ENCODE assay signal across 1 cellular context in the genomic region with DNA sequence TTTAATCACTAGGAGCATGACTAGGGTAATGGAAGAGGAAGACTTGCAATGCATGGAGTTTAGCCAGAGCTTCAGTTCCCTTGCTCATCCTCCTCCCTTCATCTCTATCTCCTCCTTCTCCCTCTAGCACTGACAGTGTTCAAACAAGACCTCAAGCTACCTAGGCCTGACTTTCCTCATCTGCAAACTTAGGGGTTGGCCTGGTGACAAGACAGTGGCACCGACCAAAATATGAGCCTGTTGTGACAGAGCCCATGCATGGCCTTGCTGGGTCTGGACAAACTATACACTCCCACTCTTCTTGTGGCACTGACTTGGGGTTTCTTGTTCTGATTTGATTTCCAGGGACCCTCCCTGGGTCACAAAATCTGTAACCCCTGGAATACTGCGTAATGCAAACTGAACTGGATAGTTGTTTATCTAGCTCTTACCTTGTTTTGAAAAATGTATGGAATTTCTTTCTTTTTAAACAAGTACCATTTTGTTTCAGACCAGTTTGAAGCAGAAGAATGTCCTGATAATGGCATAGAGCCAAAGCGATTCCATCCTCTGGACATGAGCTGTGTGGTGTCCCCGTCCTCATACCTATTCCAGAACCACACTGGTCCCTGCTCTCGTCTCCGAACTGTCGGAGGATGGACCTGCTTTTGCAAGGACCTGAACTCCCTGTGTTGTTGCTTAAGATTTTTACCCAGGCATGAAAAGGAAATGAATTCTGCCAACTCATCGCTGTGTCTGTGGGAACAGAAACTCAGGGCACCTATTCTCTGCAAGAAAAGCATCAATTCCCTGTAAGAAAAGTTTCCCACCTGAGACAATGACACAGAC.
TF ChIP-seq lines count a peak whose summit lies in the region.

No MANE protein-coding gene starts in this region.

TF ChIP-seq in GM23338, 12 proteins besides CTCF, POLR2A, EP300 and RAD21 (continued from another document):
- TF ChIP-seq, protein P1, sequence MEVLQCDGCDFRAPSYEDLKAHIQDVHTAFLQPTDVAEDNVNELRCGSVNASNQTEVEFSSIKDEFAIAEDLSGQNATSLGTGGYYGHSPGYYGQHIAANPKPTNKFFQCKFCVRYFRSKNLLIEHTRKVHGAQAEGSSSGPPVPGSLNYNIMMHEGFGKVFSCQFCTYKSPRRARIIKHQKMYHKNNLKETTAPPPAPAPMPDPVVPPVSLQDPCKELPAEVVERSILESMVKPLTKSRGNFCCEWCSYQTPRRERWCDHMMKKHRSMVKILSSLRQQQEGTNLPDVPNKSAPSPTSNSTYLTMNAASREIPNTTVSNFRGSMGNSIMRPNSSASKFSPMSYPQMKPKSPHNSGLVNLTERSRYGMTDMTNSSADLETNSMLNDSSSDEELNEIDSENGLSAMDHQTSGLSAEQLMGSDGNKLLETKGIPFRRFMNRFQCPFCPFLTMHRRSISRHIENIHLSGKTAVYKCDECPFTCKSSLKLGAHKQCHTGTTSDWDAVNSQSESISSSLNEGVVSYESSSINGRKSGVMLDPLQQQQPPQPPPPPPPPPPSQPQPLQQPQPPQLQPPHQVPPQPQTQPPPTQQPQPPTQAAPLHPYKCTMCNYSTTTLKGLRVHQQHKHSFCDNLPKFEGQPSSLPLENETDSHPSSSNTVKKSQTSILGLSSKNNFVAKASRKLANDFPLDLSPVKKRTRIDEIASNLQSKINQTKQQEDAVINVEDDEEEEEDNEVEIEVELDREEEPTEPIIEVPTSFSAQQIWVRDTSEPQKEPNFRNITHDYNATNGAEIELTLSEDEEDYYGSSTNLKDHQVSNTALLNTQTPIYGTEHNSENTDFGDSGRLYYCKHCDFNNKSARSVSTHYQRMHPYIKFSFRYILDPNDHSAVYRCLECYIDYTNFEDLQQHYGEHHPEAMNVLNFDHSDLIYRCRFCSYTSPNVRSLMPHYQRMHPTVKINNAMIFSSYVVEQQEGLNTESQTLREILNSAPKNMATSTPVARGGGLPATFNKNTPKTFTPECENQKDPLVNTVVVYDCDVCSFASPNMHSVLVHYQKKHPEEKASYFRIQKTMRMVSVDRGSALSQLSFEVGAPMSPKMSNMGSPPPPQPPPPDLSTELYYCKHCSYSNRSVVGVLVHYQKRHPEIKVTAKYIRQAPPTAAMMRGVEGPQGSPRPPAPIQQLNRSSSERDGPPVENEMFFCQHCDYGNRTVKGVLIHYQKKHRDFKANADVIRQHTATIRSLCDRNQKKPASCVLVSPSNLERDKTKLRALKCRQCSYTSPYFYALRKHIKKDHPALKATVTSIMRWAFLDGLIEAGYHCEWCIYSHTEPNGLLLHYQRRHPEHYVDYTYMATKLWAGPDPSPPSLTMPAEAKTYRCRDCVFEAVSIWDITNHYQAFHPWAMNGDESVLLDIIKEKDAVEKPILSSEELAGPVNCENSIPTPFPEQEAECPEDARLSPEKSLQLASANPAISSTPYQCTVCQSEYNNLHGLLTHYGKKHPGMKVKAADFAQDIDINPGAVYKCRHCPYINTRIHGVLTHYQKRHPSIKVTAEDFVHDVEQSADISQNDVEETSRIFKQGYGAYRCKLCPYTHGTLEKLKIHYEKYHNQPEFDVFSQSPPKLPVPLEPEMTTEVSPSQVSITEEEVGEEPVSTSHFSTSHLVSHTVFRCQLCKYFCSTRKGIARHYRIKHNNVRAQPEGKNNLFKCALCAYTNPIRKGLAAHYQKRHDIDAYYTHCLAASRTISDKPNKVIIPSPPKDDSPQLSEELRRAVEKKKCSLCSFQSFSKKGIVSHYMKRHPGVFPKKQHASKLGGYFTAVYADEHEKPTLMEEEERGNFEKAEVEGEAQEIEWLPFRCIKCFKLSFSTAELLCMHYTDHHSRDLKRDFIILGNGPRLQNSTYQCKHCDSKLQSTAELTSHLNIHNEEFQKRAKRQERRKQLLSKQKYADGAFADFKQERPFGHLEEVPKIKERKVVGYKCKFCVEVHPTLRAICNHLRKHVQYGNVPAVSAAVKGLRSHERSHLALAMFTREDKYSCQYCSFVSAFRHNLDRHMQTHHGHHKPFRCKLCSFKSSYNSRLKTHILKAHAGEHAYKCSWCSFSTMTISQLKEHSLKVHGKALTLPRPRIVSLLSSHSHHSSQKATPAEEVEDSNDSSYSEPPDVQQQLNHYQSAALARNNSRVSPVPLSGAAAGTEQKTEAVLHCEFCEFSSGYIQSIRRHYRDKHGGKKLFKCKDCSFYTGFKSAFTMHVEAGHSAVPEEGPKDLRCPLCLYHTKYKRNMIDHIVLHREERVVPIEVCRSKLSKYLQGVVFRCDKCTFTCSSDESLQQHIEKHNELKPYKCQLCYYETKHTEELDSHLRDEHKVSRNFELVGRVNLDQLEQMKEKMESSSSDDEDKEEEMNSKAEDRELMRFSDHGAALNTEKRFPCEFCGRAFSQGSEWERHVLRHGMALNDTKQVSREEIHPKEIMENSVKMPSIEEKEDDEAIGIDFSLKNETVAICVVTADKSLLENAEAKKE (CRISPR knock-in tag; IDR thresholded peaks at IDR 0.05): no peak
- no peak for TF ChIP-seq REST (IDR thresholded peaks at IDR 0.05; ENCODE audit: unreplicated experiment)
- TF ChIP-seq, protein P2, sequence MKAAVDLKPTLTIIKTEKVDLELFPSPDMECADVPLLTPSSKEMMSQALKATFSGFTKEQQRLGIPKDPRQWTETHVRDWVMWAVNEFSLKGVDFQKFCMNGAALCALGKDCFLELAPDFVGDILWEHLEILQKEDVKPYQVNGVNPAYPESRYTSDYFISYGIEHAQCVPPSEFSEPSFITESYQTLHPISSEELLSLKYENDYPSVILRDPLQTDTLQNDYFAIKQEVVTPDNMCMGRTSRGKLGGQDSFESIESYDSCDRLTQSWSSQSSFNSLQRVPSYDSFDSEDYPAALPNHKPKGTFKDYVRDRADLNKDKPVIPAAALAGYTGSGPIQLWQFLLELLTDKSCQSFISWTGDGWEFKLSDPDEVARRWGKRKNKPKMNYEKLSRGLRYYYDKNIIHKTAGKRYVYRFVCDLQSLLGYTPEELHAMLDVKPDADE (IDR thresholded peaks at IDR 0.05): no peak
TF ChIP-seq in GM23338: peak in this region for 0.
